In the genomic region with DNA sequence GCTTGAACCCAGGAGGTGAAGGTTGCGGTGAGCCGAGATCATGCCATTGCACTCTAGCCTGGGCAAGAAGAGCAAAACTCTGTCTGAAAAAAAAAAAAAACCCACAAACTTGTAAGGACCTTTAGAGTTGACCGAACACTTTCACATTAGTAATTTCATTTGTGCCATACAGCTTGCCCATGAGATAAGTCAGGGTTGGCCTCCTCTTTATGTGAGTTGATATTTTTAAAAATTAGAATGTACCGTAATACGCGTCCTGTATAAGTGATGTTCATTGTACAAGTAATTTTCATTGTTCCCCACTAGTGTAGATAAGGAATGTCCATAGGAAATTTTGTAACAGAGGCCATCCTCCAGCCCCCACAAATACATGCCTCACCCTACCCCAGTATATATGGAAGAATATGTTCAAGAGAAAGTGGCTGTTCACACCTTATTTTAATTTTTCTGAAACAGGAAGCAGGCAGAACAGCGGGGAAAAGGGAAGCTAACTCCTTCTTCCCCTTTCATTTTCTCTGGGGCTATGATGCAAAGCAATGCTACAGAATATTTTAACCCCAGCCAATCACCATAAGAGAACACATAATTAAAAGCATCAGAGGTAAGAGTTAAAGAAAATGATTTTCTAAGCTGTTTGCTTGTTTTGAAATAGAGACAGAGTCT, we compare ENCODE assay signal across 1 cellular context.
TF ChIP-seq lines count a peak whose summit lies in the region.

No MANE protein-coding gene starts in this region.

TF ChIP-seq in IMR-90, 13 proteins besides CTCF, POLR2A, EP300 and RAD21 (continued from another document):
- TF ChIP-seq CEBPB (IDR thresholded peaks at IDR 0.05; ENCODE audit: low read depth, low read length): no peak
- no peak for TF ChIP-seq MAFK (IDR thresholded peaks at IDR 0.05; ENCODE audit: low read depth, low read length)
- no peak for TF ChIP-seq FOS (IDR thresholded peaks at IDR 0.05; ENCODE audit: low read depth, low read length)
- TF ChIP-seq RFX5 (IDR thresholded peaks at IDR 0.05; ENCODE audit: low read depth, low read length): no peak
- TF ChIP-seq BHLHE40 (IDR thresholded peaks at IDR 0.05; ENCODE audit: low read depth, low read length): no peak
- no peak for TF ChIP-seq MAZ (IDR thresholded peaks at IDR 0.05; ENCODE audit: borderline replicate concordance, low read depth, low read length)
- no peak for TF ChIP-seq CHD1 (IDR thresholded peaks at IDR 0.05; ENCODE audit: low read depth, low read length)
- no peak for TF ChIP-seq RCOR1 (IDR thresholded peaks at IDR 0.05; ENCODE audit: insufficient replicate concordance, low read length)
- no peak for TF ChIP-seq NFE2L2 (IDR thresholded peaks at IDR 0.05; ENCODE audit: low read depth, low read length)
